In genomic region chr22:43516996-43517635, GRCh38 we compare ENCODE assay signal across 18 cellular contexts.
DNase-seq lines count a peak whose midpoint lies in the region; ATAC-seq, FAIRE-seq and TF ChIP-seq lines count a peak whose summit lies in the region.
"Had no signal": no experiment of that assay in that cellular context is flagged by ENCODE, and none has a peak within 500 bp of the region (broad histone marks: within the 10 kb centered on the region; RNA-seq: fewer than 3 reads in every experiment).

No MANE protein-coding gene starts in this region.

- FAIRE-seq in bronchial epithelial cell (lab: Jason Lieb, UNC) = peak; percentile 55

- H3K4me1 Mint-ChIP-seq in nephron progenitor cell (peaks cover 10% of the 10 kb centered on the region), progenitor cell of endocrine pancreas (ENCODE audit: low read depth) (no peaks in the 10 kb centered on the region)
- no peaks in the 10 kb centered on the region for H3K4me1 Mint-ChIP-seq in stimulated activated memory B cell treated with anti-CD40 and anti-IgM and Interleukin-4, amounts not matched to agents 10 μg/mL and 1 μg/mL and 100 μg/mL, for 72 hours
- H3K4me1 Mint-ChIP-seq: CD8-positive, alpha-beta memory T cell; IgD-negative memory B cell had no signal

- H3K4me3 ChIP-seq in bronchial epithelial cell (ENCODE audit: low read depth, low read length) = no peak overlapping the region
- H3K4me3 ChIP-seq: BLaER1, HAP-1 had no signal

- no peaks in the 10 kb centered on the region for H3K27me3 ChIP-seq in bronchial epithelial cell (ENCODE audit: control insufficient read depth, insufficient read depth, low read length)
- H3K27me3 ChIP-seq: BLaER1 had no signal

- H3K4me3 Mint-ChIP-seq in nephron progenitor cell (no peak overlapping the region), progenitor cell of endocrine pancreas (ENCODE audit: low read depth) (no peak overlapping the region)
- H3K4me3 Mint-ChIP-seq in stimulated activated memory B cell treated with anti-CD40 and anti-IgM and Interleukin-4, amounts not matched to agents 10 μg/mL and 1 μg/mL and 100 μg/mL, for 72 hours = no peak overlapping the region
- H3K4me3 Mint-ChIP-seq: CD8-positive, alpha-beta memory T cell; HFFc6; IgD-negative memory B cell had no signal

- peak; percentile 10 for ATAC-seq in stimulated activated memory B cell treated with anti-CD40 and anti-IgM and Interleukin-4, amounts not matched to agents 10 μg/mL and 1 μg/mL and 100 μg/mL, for 72 hours
- no peak for ATAC-seq in GM19351 (IDR thresholded peaks at IDR 0.05; ENCODE audit: unreplicated experiment)

- H3K36me3 ChIP-seq in bronchial epithelial cell (ENCODE audit: control insufficient read depth, insufficient read depth, low read length) = no peaks in the 10 kb centered on the region
- H3K36me3 ChIP-seq: BLaER1, HAP-1 had no signal

- no peaks in the 10 kb centered on the region for H3K9me3 Mint-ChIP-seq in nephron progenitor cell
- H3K9me3 Mint-ChIP-seq in stimulated activated memory B cell treated with anti-CD40 and anti-IgM and Interleukin-4, amounts not matched to agents 10 μg/mL and 1 μg/mL and 100 μg/mL, for 72 hours = no peaks in the 10 kb centered on the region
- no peaks in the 10 kb centered on the region for H3K9me3 Mint-ChIP-seq in progenitor cell of endocrine pancreas (ENCODE audit: low read depth)
- H3K9me3 Mint-ChIP-seq: CD8-positive, alpha-beta memory T cell; IgD-negative memory B cell had no signal

- H3K36me3 Mint-ChIP-seq in nephron progenitor cell (ENCODE audit: low read depth) (no peaks in the 10 kb centered on the region), progenitor cell of endocrine pancreas (ENCODE audit: insufficient read depth) (no peaks in the 10 kb centered on the region)
- H3K36me3 Mint-ChIP-seq in stimulated activated memory B cell treated with anti-CD40 and anti-IgM and Interleukin-4, amounts not matched to agents 10 μg/mL and 1 μg/mL and 100 μg/mL, for 72 hours = no peaks in the 10 kb centered on the region
- H3K36me3 Mint-ChIP-seq: CD8-positive, alpha-beta memory T cell; IgD-negative memory B cell had no signal

- peak; percentile 18 for DNase-seq in D341Med (ENCODE audit: low spot score)
- no peak for DNase-seq in bronchial epithelial cell (ENCODE audit: low read depth)
- no peak for DNase-seq in nephron progenitor cell
- no peak for DNase-seq in progenitor cell of endocrine pancreas (ENCODE audit: low spot score, unreplicated experiment)
- DNase-seq in activated CD4-positive, alpha-beta T cell treated with anti-CD3 and anti-CD28 coated beads for 48 hours = no peak
- DNase-seq: 8988T; AML-193; Caco-2; CD8-positive, alpha-beta memory T cell; DMS53; GF-D8; GOT3; HFFc6 had no signal

- TF ChIP-seq CTCF in bronchial epithelial cell (IDR thresholded peaks at IDR 0.05; ENCODE audit: insufficient read depth, low read length, severe bottlenecking) (no peak), nephron progenitor cell (IDR thresholded peaks at IDR 0.05) (no peak), progenitor cell of endocrine pancreas (IDR thresholded peaks at IDR 0.05; ENCODE audit: unreplicated experiment) (no peak)

- H3K27me3 Mint-ChIP-seq in nephron progenitor cell (ENCODE audit: low read depth, poor library complexity) = peaks cover 22% of the 10 kb centered on the region
- H3K27me3 Mint-ChIP-seq in stimulated activated memory B cell treated with anti-CD40 and anti-IgM and Interleukin-4, amounts not matched to agents 10 μg/mL and 1 μg/mL and 100 μg/mL, for 72 hours = peaks cover 20% of the 10 kb centered on the region
- H3K27me3 Mint-ChIP-seq in progenitor cell of endocrine pancreas = peaks cover 12% of the 10 kb centered on the region
- H3K27me3 Mint-ChIP-seq: CD8-positive, alpha-beta memory T cell had no signal

- peak overlapping the region; percentile 13 for H3K27ac Mint-ChIP-seq in nephron progenitor cell
- no peak overlapping the region for H3K27ac Mint-ChIP-seq in stimulated activated memory B cell treated with anti-CD40 and anti-IgM and Interleukin-4, amounts not matched to agents 10 μg/mL and 1 μg/mL and 100 μg/mL, for 72 hours
- H3K27ac Mint-ChIP-seq in progenitor cell of endocrine pancreas = no peak overlapping the region
- H3K27ac Mint-ChIP-seq: CD8-positive, alpha-beta memory T cell; HFFc6; IgD-negative memory B cell had no signal
